In the genomic region with DNA sequence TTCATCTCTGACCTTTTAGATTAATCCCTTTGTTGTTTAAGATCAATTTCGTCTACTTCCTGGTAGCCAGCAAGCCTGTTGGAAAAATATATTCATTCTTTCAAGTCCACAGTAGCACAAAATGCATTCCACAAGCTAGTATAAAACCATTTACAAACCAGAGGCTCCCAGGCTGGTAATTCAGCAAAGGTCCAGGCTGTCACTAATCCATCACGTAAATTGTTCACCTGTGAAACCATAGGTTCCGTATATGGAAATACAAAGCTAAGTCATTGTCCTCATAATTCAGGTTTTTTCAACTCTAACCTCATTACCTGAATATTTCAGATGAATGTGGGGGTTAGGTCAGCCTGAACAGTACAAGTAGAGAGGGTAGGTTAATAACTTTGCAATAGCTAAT, we compare ENCODE assay signal across 20 cellular contexts.
A peak's percentile ranks its signal among the peaks of the same experiment; 100 is the strongest.
DNase-seq lines count a peak whose midpoint lies in the region; ATAC-seq and TF ChIP-seq lines count a peak whose summit lies in the region.
"Had no signal": no experiment of that assay in that cellular context is flagged by ENCODE, and none has a peak within 500 bp of the region (broad histone marks: within the 10 kb centered on the region; RNA-seq: fewer than 3 reads in every experiment).

No MANE protein-coding gene starts in this region.

- CTCF ChIA-PET in PC-9 (lab: Charles Lee), result no interaction called here

- POLR2A ChIA-PET in PC-9 (lab: Charles Lee; ENCODE audit: unreplicated experiment), result no interaction called here

- peak overlapping the region; percentile 97 for H3K27ac ChIP-seq in 22Rv1
- H3K27ac ChIP-seq in PC-9, result no peak overlapping the region
- H3K27ac ChIP-seq in left lung, result no peak overlapping the region

- H3K27me3 ChIP-seq in PC-9 (ENCODE audit: insufficient read depth, low read depth), result no peaks in the 10 kb centered on the region
- H3K27me3 ChIP-seq in left lung, result no peaks in the 10 kb centered on the region

- ATAC-seq in left lung (no peak), HG03460 (IDR thresholded peaks at IDR 0.05; ENCODE audit: unreplicated experiment) (no peak), GM19452 (IDR thresholded peaks at IDR 0.05; ENCODE audit: unreplicated experiment) (no peak)
- ATAC-seq: GM12878 had no signal

- peaks cover 39% of the 10 kb centered on the region for H3K4me1 Mint-ChIP-seq in nephron progenitor cell
- H3K4me1 Mint-ChIP-seq: B cell had no signal

- no peaks in the 10 kb centered on the region for H3K9me3 Mint-ChIP-seq in nephron progenitor cell
- H3K9me3 Mint-ChIP-seq: CD4-positive, alpha-beta T cell; HFFc6 had no signal

- peak overlapping the region; percentile 50 for H3K27ac Mint-ChIP-seq in nephron progenitor cell
- H3K27ac Mint-ChIP-seq: B cell; CD4-positive, alpha-beta T cell; HFFc6 had no signal

- no peaks in the 10 kb centered on the region for H3K36me3 Mint-ChIP-seq in nephron progenitor cell (ENCODE audit: low read depth)

- H3K79me2 ChIP-seq in PC-9 (ENCODE audit: low read depth), result no peaks in the 10 kb centered on the region

- no peaks in the 10 kb centered on the region for H3K9me2 ChIP-seq in PC-9 (ENCODE audit: insufficient read depth)

- no peaks in the 10 kb centered on the region for H3K9me3 ChIP-seq in PC-9 (ENCODE audit: insufficient read depth, low read depth)
- H3K9me3 ChIP-seq in left lung, result no peaks in the 10 kb centered on the region

- 0 out of 2 replicates have a peak overlapping the region, but pooled peaks have one; percentile 43 for H2AFZ ChIP-seq in PC-9

- H3F3A ChIP-seq in PC-9 (ENCODE audit: insufficient read depth, low read depth), result no peaks in the 10 kb centered on the region

- no TSS peak for BruUV-seq in PC-9 (replicated peaks; lab: Mats Ljungman, UMichigan)

- H3K4me3 ChIP-seq in PC-9 (no peak overlapping the region), left lung (no peak overlapping the region)
- H3K4me3 ChIP-seq: GM12878 had no signal

- TF ChIP-seq CTCF in 22Rv1 (IDR thresholded peaks at IDR 0.05) (no peak), PC-9 (conservative IDR thresholded peaks at IDR 0.05) (no peak), nephron progenitor cell (IDR thresholded peaks at IDR 0.05) (no peak), left lung (IDR thresholded peaks at IDR 0.05) (no peak)

- intact Hi-C loops in PC-9 (cut with micrococcal nuclease; ENCODE audit: unreplicated experiment), result loop anchor here (10.0 kb wide), 1 partner anchor 1626 kb away; no protein-coding TSS in a partner anchor
- intact Hi-C loops in left lung (cut with DNase I), result no loop called here

- no peak overlapping the region for H3K4me3 Mint-ChIP-seq in nephron progenitor cell
- H3K4me3 Mint-ChIP-seq: B cell; CD4-positive, alpha-beta T cell; HFFc6 had no signal

- no peaks in the 10 kb centered on the region for H3K27me3 Mint-ChIP-seq in nephron progenitor cell (ENCODE audit: low read depth, poor library complexity)
- H3K27me3 Mint-ChIP-seq: B cell had no signal

- H3K36me3 ChIP-seq in PC-9 (ENCODE audit: low read depth) (no peaks in the 10 kb centered on the region), left lung (no peaks in the 10 kb centered on the region)

- H3K4me2 ChIP-seq in PC-9, result no peak overlapping the region; the same call in 1 of the 2 replicates

- H4K20me1 ChIP-seq in PC-9 (ENCODE audit: insufficient read depth), result no peaks in the 10 kb centered on the region

- DNase-seq in PC-9 (peak in 1 of 2 experiments; percentile 41), dermis blood vessel endothelial cell (peak; percentile 17), nephron progenitor cell (no peak), left lung (no peak), NCI-H524 treated with DMSO at 0.1 percent for 48 hours (lab: John Stamatoyannopoulos, UW) (no peak)
- DNase-seq: ACHN; C1 segment of cervical spinal cord; Calu3; CD4-positive, alpha-beta T cell; DMS 273 treated with DMSO at 0.1 percent for 48 hours; DND-41; HCEC 1CT; HFFc6; IMR-90; KG1 had no signal

- H3K4me1 ChIP-seq in PC-9 (replicated peaks; ENCODE audit: insufficient read depth) (peaks cover 7% of the 10 kb centered on the region; the same call in 1 of the 2 replicates), left lung (peaks cover 2 to 23% of the 10 kb centered on the region in 2 donors)
